Comparison of ENCODE assay signal across 1 cellular context in the genomic region with DNA sequence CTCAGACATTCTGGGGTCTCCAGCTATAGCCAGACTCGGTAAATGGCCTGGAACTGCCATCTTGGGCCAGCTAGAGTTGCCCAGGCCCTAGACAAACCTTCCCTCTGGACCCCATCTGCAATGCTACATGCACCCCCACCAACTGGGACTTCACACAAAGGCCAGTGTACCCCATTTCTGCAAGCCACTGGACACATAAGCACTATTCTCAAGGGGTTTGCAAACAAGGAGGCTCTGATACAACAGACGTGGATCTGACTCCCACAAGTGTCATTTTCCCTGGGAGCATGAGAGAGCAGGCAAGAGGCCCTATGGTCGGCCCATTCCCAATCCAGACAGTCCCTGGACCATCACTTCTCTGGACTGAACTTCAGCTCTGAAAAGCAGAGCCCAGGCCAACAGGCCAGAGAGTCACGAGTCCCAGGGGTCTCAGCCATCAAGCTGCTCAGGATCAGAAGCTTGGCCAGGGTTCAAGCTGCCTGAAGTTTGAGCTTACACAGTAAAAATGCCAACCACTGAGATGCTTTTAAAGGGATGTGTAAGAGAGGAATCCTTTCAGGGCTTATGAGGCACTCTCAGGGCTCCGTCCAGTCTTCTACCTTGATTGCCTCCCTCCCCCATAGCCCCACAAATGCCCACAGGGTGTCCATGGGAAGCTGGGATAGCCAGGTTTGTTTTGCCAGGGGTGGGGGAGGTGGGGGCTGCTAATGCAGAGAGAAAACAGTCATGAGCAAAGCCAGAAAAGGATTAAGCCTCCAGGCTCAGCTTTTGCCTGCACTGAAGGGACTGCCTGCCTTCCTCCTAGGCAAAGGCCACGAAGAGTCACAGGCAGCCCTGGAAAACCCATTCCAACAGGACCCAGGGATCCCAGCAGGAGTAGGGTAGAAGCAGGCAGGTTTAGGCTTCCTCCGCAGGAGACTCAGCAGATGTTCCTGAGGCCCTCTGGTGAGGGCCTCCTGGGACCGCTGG.
TF ChIP-seq lines count a peak whose summit lies in the region.

No MANE protein-coding gene starts in this region.

TF ChIP-seq in HEK293T, 16 proteins besides CTCF, POLR2A, EP300 and RAD21 (continued from another document):
- TF ChIP-seq BHLHE40 (IDR thresholded peaks at IDR 0.05; ENCODE audit: borderline replicate concordance) (no peak), FOXA1 (IDR thresholded peaks at IDR 0.05) (no peak), ELF4 (IDR thresholded peaks at IDR 0.05) (no peak), HDGF (IDR thresholded peaks at IDR 0.05; ENCODE audit: borderline replicate concordance) (no peak), SUZ12 (IDR thresholded peaks at IDR 0.05) (no peak), CTBP1 (IDR thresholded peaks at IDR 0.05; ENCODE audit: borderline replicate concordance) (no peak)
